Comparison of ENCODE assay signal across 10 cellular contexts in the genomic region with DNA sequence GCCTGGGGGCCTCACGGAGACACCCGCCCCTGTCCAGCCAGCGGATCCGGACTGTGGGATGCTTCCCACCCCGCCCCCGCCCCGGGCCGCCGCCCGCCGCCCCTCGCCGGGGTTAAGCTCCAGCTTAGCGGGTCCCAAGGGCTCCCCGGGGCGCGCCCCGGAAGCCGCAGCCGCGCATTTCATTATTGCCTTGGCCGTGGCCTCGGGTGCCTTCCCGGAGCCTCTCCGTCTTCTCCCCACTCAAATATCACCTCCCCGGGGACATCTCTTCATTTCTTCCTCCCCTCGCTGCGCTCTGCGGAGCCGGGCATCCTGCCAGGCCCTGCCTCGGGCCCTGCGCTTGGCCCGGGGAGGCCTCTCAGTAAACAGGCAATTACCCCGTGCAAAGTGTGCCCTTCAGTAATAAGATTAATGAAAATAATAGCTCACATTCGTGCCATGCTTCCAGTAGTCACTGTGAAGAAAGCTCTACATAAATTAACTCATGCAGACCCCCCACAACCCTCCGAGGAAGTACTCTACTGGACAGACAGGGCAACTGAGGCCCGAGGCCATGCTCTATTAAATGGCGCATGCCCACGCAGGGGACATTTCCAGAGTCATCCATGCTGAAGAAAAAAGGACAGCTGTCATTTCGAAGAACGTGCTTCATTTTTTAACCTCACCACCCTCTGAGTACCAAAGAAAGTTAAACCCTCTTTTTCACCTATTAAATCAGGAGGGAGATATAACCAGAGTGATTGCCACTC. TPM values are rescaled to one million over a fixed set of nuclear protein-coding genes. Genes with fewer than 3 reads are reported as not detected.
DNase-seq lines count a peak whose midpoint lies in the region; ATAC-seq and TF ChIP-seq lines count a peak whose summit lies in the region.
"Had no signal": no experiment of that assay in that cellular context is flagged by ENCODE, and none has a peak within 500 bp of the region (broad histone marks: within the 10 kb centered on the region; RNA-seq: fewer than 3 reads in every experiment).

No MANE protein-coding gene starts in this region.

- intact Hi-C loops in esophagus squamous epithelium (cut with DNase I) = no loop called here

- H3K4me3 ChIP-seq in skeletal muscle cell (ENCODE audit: low read depth, low read length) = no peak overlapping the region
- peak overlapping the region in 1 of 4 donors; percentile 32 for H3K4me3 ChIP-seq in esophagus squamous epithelium
- H3K4me3 ChIP-seq: upper lobe of left lung had no signal

- no peaks in the 10 kb centered on the region for H3K9me3 ChIP-seq in esophagus squamous epithelium
- H3K9me3 ChIP-seq: upper lobe of left lung had no signal

- H3K27ac Mint-ChIP-seq in HFFc6 = no peak overlapping the region
- H3K27ac Mint-ChIP-seq in T-cell = no peak overlapping the region
- no peak overlapping the region for H3K27ac Mint-ChIP-seq in nephron progenitor cell

- no peak for ATAC-seq in T-cell (replicated peaks in 1 of 4)

- DNase-seq in HFFc6 (no peak), NCI-H345 (lab: John Stamatoyannopoulos, UW) (peak; percentile 87), fibroblast of gingiva (ENCODE audit: low read depth) (peak; percentile 89), skeletal muscle cell (ENCODE audit: low read depth) (peak; percentile 47), esophagus squamous epithelium (lab: John Stamatoyannopoulos, UW) (no peak), SW480 (ENCODE audit: low spot score) (no peak), T-cell (no peak), nephron progenitor cell (no peak)
- DNase-seq: activated CD4-positive, CD25-positive, alpha-beta regulatory T cell had no signal

- H3K4me1 ChIP-seq in esophagus squamous epithelium = peaks cover 4 to 26% (median 7%) of the 10 kb centered on the region in 3 donors

- no peak for TF ChIP-seq POLR2A in esophagus squamous epithelium (IDR thresholded peaks at IDR 0.05)

- H3K4me3 Mint-ChIP-seq in HFFc6 = peak overlapping the region; percentile 42
- no peak overlapping the region for H3K4me3 Mint-ChIP-seq in T-cell
- H3K4me3 Mint-ChIP-seq in nephron progenitor cell = no peak overlapping the region

- H3K27ac ChIP-seq in esophagus squamous epithelium = peak overlapping the region in 2 of 4 donors; percentile 9 to 26
- H3K27ac ChIP-seq: upper lobe of left lung had no signal

- H3K36me3 Mint-ChIP-seq in HFFc6 (ENCODE audit: low read depth) (no peaks in the 10 kb centered on the region), T-cell (no peaks in the 10 kb centered on the region), nephron progenitor cell (ENCODE audit: low read depth) (no peaks in the 10 kb centered on the region)

- CTCF ChIA-PET in T-cell (lab: Charles Lee) = interaction anchor here in 1 of 2 donors (0.6 kb wide), 2 partner anchors 519 to 956 kb away, joined by 4 to 9 read pairs; no protein-coding TSS in a partner anchor

- H3K27me3 Mint-ChIP-seq in HFFc6 (ENCODE audit: insufficient read depth) (peaks cover 6% of the 10 kb centered on the region), T-cell (peaks cover 44 to 47% of the 10 kb centered on the region in 2 donors), nephron progenitor cell (ENCODE audit: low read depth, poor library complexity) (peaks cover 41% of the 10 kb centered on the region)

- peaks cover 0 to 96% (median 0%) of the 10 kb centered on the region in 4 donors for H3K27me3 ChIP-seq in esophagus squamous epithelium

- 26 to 31% methylated on average over 17 to 19 of the region's 41 CpGs for WGBS in esophagus squamous epithelium, 2 donors

- no peaks in the 10 kb centered on the region for H3K36me3 ChIP-seq in esophagus squamous epithelium
- H3K36me3 ChIP-seq: upper lobe of left lung had no signal

- H3K9me3 Mint-ChIP-seq in HFFc6 = no peaks in the 10 kb centered on the region
- H3K9me3 Mint-ChIP-seq in T-cell = no peaks in the 10 kb centered on the region
- no peaks in the 10 kb centered on the region for H3K9me3 Mint-ChIP-seq in nephron progenitor cell

- TF ChIP-seq CTCF in HFFc6 (IDR thresholded peaks at IDR 0.05) (no peak; the same call in 1 of the 2 replicates), esophagus squamous epithelium (IDR thresholded peaks at IDR 0.05) (no peak), nephron progenitor cell (IDR thresholded peaks at IDR 0.05) (no peak)

- POLR2A ChIA-PET in T-cell (lab: Charles Lee) = no interaction called here

- H3K4me1 Mint-ChIP-seq in HFFc6 (ENCODE audit: low read depth) = peaks cover 39% of the 10 kb centered on the region
- no peaks in the 10 kb centered on the region for H3K4me1 Mint-ChIP-seq in T-cell
- peaks cover 57% of the 10 kb centered on the region for H3K4me1 Mint-ChIP-seq in nephron progenitor cell

RNA-seq across cellular contexts. Expression of a gene that starts 49.9 kb away (rescaled TPM):
- total RNA-seq in HFFc6 (2021; fragmentation: NEBNext Ultra II Directional; extraction: Animal tissue kit (Norgen Biotek cat#: 25700)) = under 1 TPM; 0.38 to 0.81 (median 0.63) TPM
- total RNA-seq in esophagus squamous epithelium = 10 to 100 TPM in 2 of 4 donors, 1 to 10 TPM in 2; 6.3 to 53.4 (median 24.6) TPM
- 100 to 1,000 TPM; 529 to 586 (median 559) TPM for total RNA-seq in T-cell

Comparison
In these comparisons a context has a peak if more than half of its experiments do, and no peak if none do; other contexts are left out.
1. DNase-seq: peak in NCI-H345 (single experiment), fibroblast of gingiva (single experiment) and skeletal muscle cell (single experiment); none in HFFc6 (single experiment), esophagus squamous epithelium (single experiment), SW480 (single experiment), T-cell (0 of 34) and nephron progenitor cell (single experiment).
2. RNA of a gene that starts 49.9 kb away (total RNA-seq): 529 to 586 TPM in T-cell; 6.3 to 53.4 TPM in esophagus squamous epithelium and 0.38 to 0.81 TPM in HFFc6; every median in the first group is over 4 times any median in the second.